Comparison of ENCODE assay signal across 29 cellular contexts in the genomic region with DNA sequence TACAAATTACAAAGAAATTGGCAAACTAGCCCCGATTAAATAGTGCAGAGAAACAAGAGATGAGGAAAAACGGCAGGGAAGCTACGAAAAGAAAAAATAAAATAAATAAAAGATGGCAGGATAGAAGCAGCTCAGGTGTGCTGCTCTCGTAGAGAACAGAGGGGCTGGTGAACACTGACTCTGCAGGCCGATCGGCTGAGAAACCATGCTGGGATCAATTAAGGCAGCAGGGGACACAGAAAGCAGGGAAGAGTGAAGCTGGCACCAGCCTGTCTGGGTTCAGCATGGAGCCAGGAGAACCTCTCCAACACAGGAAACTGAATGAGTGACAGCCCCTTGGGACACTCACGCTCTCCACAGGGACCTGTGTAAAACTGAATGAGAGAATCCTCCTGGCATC. TPM values are rescaled to one million over a fixed set of nuclear protein-coding genes. Genes with fewer than 3 reads are reported as not detected.
A peak's percentile ranks its signal among the peaks of the same experiment; 100 is the strongest.
DNase-seq lines count a peak whose midpoint lies in the region; ATAC-seq and TF ChIP-seq lines count a peak whose summit lies in the region.
"Had no signal": no experiment of that assay in that cellular context is flagged by ENCODE, and none has a peak within 500 bp of the region (broad histone marks: within the 10 kb centered on the region; RNA-seq: fewer than 3 reads in every experiment).

No MANE protein-coding gene starts in this region.

- peaks cover 4 to 6% of the 10 kb centered on the region in 2 donors for H3K36me3 Mint-ChIP-seq in naive B cell
- H3K36me3 Mint-ChIP-seq: activated naive CD4-positive, alpha-beta T cell treated with anti-CD3 and anti-CD28 coated beads, Interleukin-2, amount 50 U/mL, for 24 hours; CD8-positive, alpha-beta memory T cell; naive thymus-derived CD8-positive, alpha-beta T cell had no signal

- H3K4me2 ChIP-seq in DOHH2 (ENCODE audit: low read length), result peak overlapping the region; percentile 73

- no peak for TF ChIP-seq CTCF in DOHH2 (IDR thresholded peaks at IDR 0.05; ENCODE audit: low read depth, low read length, poor library complexity, severe bottlenecking)

- no peak for ATAC-seq in naive B cell (ENCODE audit: low read depth in 2 of 2)
- no peak for ATAC-seq in HG03095 (IDR thresholded peaks at IDR 0.05; ENCODE audit: unreplicated experiment)
- ATAC-seq: activated CD4-positive, alpha-beta T cell treated with anti-CD3 and anti-CD28 coated beads for 36 hours; activated T-cell treated with anti-CD3 and anti-CD28 coated beads, Interleukin-2, amount 50 U/mL, for 4 hours; left colon; Panc1; stimulated activated naive CD8-positive, alpha-beta T cell treated with anti-CD3 and anti-CD28 coated beads, Interleukin-15, Interleukin-2, amounts not matched to agents 100 U/mL and 50 U/mL, for 24 hours had no signal

- H3K4me1 Mint-ChIP-seq in naive B cell, result peaks cover 26 to 35% (median 28%) of the 10 kb centered on the region in 3 donors
- H3K4me1 Mint-ChIP-seq: activated naive CD4-positive, alpha-beta T cell treated with anti-CD3 and anti-CD28 coated beads, Interleukin-2, amount 50 U/mL, for 24 hours; CD8-positive, alpha-beta memory T cell had no signal

- H3K9me3 ChIP-seq in DOHH2 (ENCODE audit: control insufficient read depth, insufficient read depth, low read length), result peaks cover 11% of the 10 kb centered on the region

- H3K4me3 Mint-ChIP-seq in naive B cell, result peak overlapping the region in 7 of 8 donors; percentile 61 to 86 (median 69)
- H3K4me3 Mint-ChIP-seq: activated CD4-positive, alpha-beta T cell treated with anti-CD3 and anti-CD28 coated beads for 36 hours; activated naive CD4-positive, alpha-beta T cell treated with anti-CD3 and anti-CD28 coated beads, Interleukin-2, amount 50 U/mL, for 24 hours; activated T-cell treated with anti-CD3 and anti-CD28 coated beads, Interleukin-2, amount 50 U/mL, for 4 hours; CD8-positive, alpha-beta memory T cell; naive thymus-derived CD8-positive, alpha-beta T cell had no signal

- H3K4me3 ChIP-seq in DOHH2 (ENCODE audit: low read length), result peak overlapping the region; percentile 65
- H3K4me3 ChIP-seq: dorsolateral prefrontal cortex had no signal

- no peaks in the 10 kb centered on the region for H3K79me2 ChIP-seq in DOHH2 (ENCODE audit: control insufficient read depth, low read length)

- DNase-seq in NCI-H1417 (lab: John Stamatoyannopoulos, UW) (peak in 2 of 3 experiments; percentile 75 to 91), NCI-H748 (lab: John Stamatoyannopoulos, UW; ENCODE audit: unreplicated experiment) (peak; percentile 79), naive B cell (no peak), DMS 273 treated with DMSO at 0.1 percent for 48 hours (lab: John Stamatoyannopoulos, UW) (no peak), ureter (ENCODE audit: low spot score) (no peak), OCI-M2 (lab: John Stamatoyannopoulos, UW; ENCODE audit: unreplicated experiment) (no peak)
- DNase-seq: activated CD4-positive, alpha-beta T cell treated with anti-CD3 and anti-CD28 coated beads for 36 hours; activated CD8-positive, alpha-beta memory T cell treated with anti-CD3 and anti-CD28 coated beads for 24 hours; activated T-cell treated with anti-CD3 and anti-CD28 coated beads, Interleukin-2, amount 50 U/mL, for 4 hours; aorta; CD8-positive, alpha-beta memory T cell; dorsolateral prefrontal cortex; head of caudate nucleus; left colon; mesenchymal stem cell; NCI-H2029 treated with DMSO at 0.1 percent for 48 hours; NCI-H774; retina; SIG-M5; stimulated activated CD4-positive, alpha-beta T cell treated with anti-CD3 and anti-CD28 coated beads, Interleukin-4, amount 100 ng/mL, for 1 hour; T-helper 1 cell had no signal

- no peaks in the 10 kb centered on the region for H3K27me3 Mint-ChIP-seq in naive B cell
- H3K27me3 Mint-ChIP-seq: activated CD4-positive, alpha-beta T cell treated with anti-CD3 and anti-CD28 coated beads for 36 hours; activated naive CD4-positive, alpha-beta T cell treated with anti-CD3 and anti-CD28 coated beads, Interleukin-2, amount 50 U/mL, for 24 hours; CD8-positive, alpha-beta memory T cell; naive thymus-derived CD8-positive, alpha-beta T cell had no signal

- no peaks in the 10 kb centered on the region for H4K20me1 ChIP-seq in DOHH2 (ENCODE audit: control insufficient read depth, insufficient read depth, low read depth, low read length)

- peaks cover 6% of the 10 kb centered on the region for H3F3A ChIP-seq in DOHH2 (ENCODE audit: control insufficient read depth, insufficient read depth)

- no peaks in the 10 kb centered on the region for H3K9me2 ChIP-seq in DOHH2 (replicated peaks; ENCODE audit: control insufficient read depth, low read length)

- H3K36me3 ChIP-seq in DOHH2 (ENCODE audit: control insufficient read depth, low read length), result no peaks in the 10 kb centered on the region

- H3K27me3 ChIP-seq in DOHH2 (ENCODE audit: control insufficient read depth, low read length), result no peaks in the 10 kb centered on the region

- H3K9me3 Mint-ChIP-seq in naive B cell, result peaks cover 7 to 29% (median 18%) of the 10 kb centered on the region in 7 donors

- peak overlapping the region; percentile 64 to 96 (median 92) for H3K27ac Mint-ChIP-seq in naive B cell
- H3K27ac Mint-ChIP-seq: activated CD4-positive, alpha-beta T cell treated with anti-CD3 and anti-CD28 coated beads for 36 hours; activated naive CD4-positive, alpha-beta T cell treated with anti-CD3 and anti-CD28 coated beads, Interleukin-2, amount 50 U/mL, for 24 hours; CD8-positive, alpha-beta memory T cell had no signal

- H3K4me1 ChIP-seq in DOHH2 (ENCODE audit: control insufficient read depth, low read length), result peaks cover 22% of the 10 kb centered on the region

- H3K27ac ChIP-seq in DOHH2 (ENCODE audit: low read depth, low read length), result peak overlapping the region; percentile 60
- H3K27ac ChIP-seq: dorsolateral prefrontal cortex had no signal

RNA-seq across cellular contexts. Expression of a gene that starts 39.5 kb away (rescaled TPM):
- polyA plus RNA-seq in naive B cell (ENCODE audit: low read depth in 6 of 6), result 1 to 10 TPM in 2 of 6 donors, under 1 TPM in 3, not detected in 1; 0.21 to 3.1 (median 0.61) TPM
- total RNA-seq in ureter, result not detected
- total RNA-seq: activated CD4-positive, alpha-beta T cell treated with anti-CD3 and anti-CD28 coated beads for 36 hours; activated T-cell treated with anti-CD3 and anti-CD28 coated beads, Interleukin-2, amount 50 U/mL, for 4 hours; aorta; cardiac septum; CD8-positive, alpha-beta memory T cell; left colon; naive thymus-derived CD8-positive, alpha-beta T cell; osteoblast had no signal
- polyA plus RNA-seq: CD8-positive, alpha-beta memory T cell; naive thymus-derived CD8-positive, alpha-beta T cell had no signal

Comparison
In these comparisons a context has a peak if more than half of its experiments do, and no peak if none do; other contexts are left out.
1. DNase-seq: peak in NCI-H1417 (2 of 3) and NCI-H748 (single experiment); none in naive B cell (single experiment), DMS 273 treated with DMSO at 0.1 percent for 48 hours (single experiment), ureter (single experiment) and OCI-M2 (single experiment).